ENCODE assay signal across 9 cellular contexts in the genomic region with DNA sequence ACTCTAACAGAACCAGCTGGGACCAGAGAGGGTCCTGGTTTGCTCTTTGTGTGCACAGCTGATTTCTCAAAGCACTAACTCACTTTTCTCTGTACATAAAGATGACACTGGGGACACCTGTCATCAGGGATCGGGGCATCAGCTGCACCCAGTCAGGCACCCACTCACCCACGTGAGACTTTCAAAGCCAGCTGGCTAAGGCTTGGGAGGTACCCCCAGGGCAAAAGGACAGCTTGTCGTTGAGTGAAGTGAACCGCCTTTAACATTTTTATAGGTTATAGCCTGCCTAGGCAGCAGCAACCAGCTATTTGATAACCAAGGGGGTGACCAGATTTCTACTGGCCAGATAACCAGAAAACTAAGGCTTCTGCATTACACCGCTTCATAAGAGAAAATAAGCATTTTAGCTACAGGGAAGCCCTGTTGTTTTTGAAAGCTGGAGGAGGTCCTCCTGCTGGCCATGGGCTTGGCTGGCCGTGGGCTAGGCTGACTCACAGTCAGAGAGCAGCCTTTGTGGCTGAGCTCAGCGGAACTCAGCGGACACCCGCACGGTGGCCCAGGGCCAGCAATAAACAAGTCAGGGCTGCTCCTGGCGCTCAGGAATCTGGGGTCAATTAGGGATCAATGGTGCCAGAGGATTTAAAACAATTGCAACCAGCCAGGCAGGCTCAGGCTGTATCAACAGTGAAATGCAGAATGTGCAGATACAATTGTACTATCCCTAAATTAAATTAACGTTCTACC. TPM values are rescaled to one million over a fixed set of nuclear protein-coding genes. Genes with fewer than 3 reads are reported as not detected.
DNase-seq lines count a peak whose midpoint lies in the region; ATAC-seq, FAIRE-seq and TF ChIP-seq lines count a peak whose summit lies in the region.
"Had no signal": no experiment of that assay in that cellular context is flagged by ENCODE, and none has a peak within 500 bp of the region (broad histone marks: within the 10 kb centered on the region; RNA-seq: fewer than 3 reads in every experiment).

No MANE protein-coding gene starts in this region.

- peak overlapping the region; percentile 49 for H3K4me2 ChIP-seq in A549

- POLR2A ChIA-PET in A549 (lab: Yijun Ruan, JAX): interaction anchor here (1.6 to 1.7 kb wide), 3 partner anchors 49 to 175 kb away, joined by 4 to 9 read pairs (median 7); a partner anchor contains a TSS

- CTCF ChIA-PET in A549 (lab: Yijun Ruan, JAX): interaction anchor here (0.6 to 9.4 kb wide), 10 partner anchors 12 to 252 kb away, joined by 3 to 40 read pairs (median 3); no protein-coding TSS in a partner anchor

- TF ChIP-seq EP300 in A549 (IDR thresholded peaks at IDR 0.05): no peak

- no peaks in the 10 kb centered on the region for H3K36me3 ChIP-seq in tibial artery

- H3K27me3 ChIP-seq in tibial artery: no peaks in the 10 kb centered on the region

- peak; percentile 33 to 36 for DNase-seq in A549 (ENCODE audit: low read depth in 1 of 2, low spot score in 1 of 2)
- DNase-seq in LHCN-M2 (ENCODE audit: low read depth): peak; percentile 93
- peak; percentile 89 for DNase-seq in cerebellar cortex (ENCODE audit: low spot score)
- DNase-seq in left lobe of liver (ENCODE audit: low spot score): peak; percentile 74
- DNase-seq in tibial artery: peak; percentile 79 to 87
- DNase-seq in NCI-H187 treated with DMSO at 0.1 percent for 48 hours (lab: John Stamatoyannopoulos, UW): no peak

- no peak for TF ChIP-seq POLR2A in A549 (IDR thresholded peaks at IDR 0.05; ENCODE audit: low read length)

- TF ChIP-seq CTCF in A549 (IDR thresholded peaks at IDR 0.05) (no peak), tibial artery (IDR thresholded peaks at IDR 0.05) (peak; percentile 38 to 48)

- H3K27ac ChIP-seq in A549 (peak overlapping the region; percentile 54 to 79; a peak in 5 of 6 replicates), tibial artery (peak overlapping the region; percentile 35 to 44)

- ATAC-seq in A549 (peak; percentile 89 to 93), left lobe of liver (peak; percentile 91), HG03280 (IDR thresholded peaks at IDR 0.05; ENCODE audit: unreplicated experiment) (no peak), HG03139 (IDR thresholded peaks at IDR 0.05; ENCODE audit: unreplicated experiment) (no peak)

- TF ChIP-seq RAD21 in A549 (conservative IDR thresholded peaks at IDR 0.05 in 1 of 2, IDR thresholded peaks at IDR 0.05 in 1 of 2): no peak

- intact Hi-C loops in tibial artery (cut with DNase I; ENCODE audit: low total_unique reads): no loop called here

- H3K4me1 ChIP-seq in A549 (peaks cover 21% of the 10 kb centered on the region), tibial artery (peaks cover 0 to 25% (median 19%) of the 10 kb centered on the region in 4 donors)

- H3K4me3 ChIP-seq in A549 (no peak overlapping the region), tibial artery (no peak overlapping the region)

- FAIRE-seq in A549 (lab: Jason Lieb, UNC): no peak
- FAIRE-seq: G401.6 had no signal

- 43% methylated on average over 12 of the region's 12 CpGs for WGBS in A549 (ENCODE audit: missing lambda C conversion rate)

- H3K9me3 ChIP-seq in A549 (no peaks in the 10 kb centered on the region), tibial artery (no peaks in the 10 kb centered on the region)

TF ChIP-seq in A549, 52 proteins besides CTCF, POLR2A, EP300 and RAD21:
- TF ChIP-seq, protein P1, sequence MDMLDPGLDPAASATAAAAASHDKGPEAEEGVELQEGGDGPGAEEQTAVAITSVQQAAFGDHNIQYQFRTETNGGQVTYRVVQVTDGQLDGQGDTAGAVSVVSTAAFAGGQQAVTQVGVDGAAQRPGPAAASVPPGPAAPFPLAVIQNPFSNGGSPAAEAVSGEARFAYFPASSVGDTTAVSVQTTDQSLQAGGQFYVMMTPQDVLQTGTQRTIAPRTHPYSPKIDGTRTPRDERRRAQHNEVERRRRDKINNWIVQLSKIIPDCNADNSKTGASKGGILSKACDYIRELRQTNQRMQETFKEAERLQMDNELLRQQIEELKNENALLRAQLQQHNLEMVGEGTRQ (IDR thresholded peaks at IDR 0.05): no peak
- TF ChIP-seq HOXA7 (CRISPR knock-in tag; IDR thresholded peaks at IDR 0.05) (no peak), HOXB13 (CRISPR knock-in tag; IDR thresholded peaks at IDR 0.05; ENCODE audit: low read depth) (no peak), RNF2 (IDR thresholded peaks at IDR 0.05; ENCODE audit: borderline replicate concordance, low read depth) (no peak), JUN (IDR thresholded peaks at IDR 0.05) (no peak), SMC3 (IDR thresholded peaks at IDR 0.05) (0 out of 3 replicates have a peak, but pooled peaks have one; percentile 15), RCOR1 (IDR thresholded peaks at IDR 0.05; ENCODE audit: low read depth, low read length) (no peak), MAFK (IDR thresholded peaks at IDR 0.05; ENCODE audit: partially characterized antibody) (peak; percentile 14), JUNB (IDR thresholded peaks at IDR 0.05) (no peak), RFX5 (IDR thresholded peaks at IDR 0.05) (no peak), FOSL2 (IDR thresholded peaks at IDR 0.05) (no peak), FOSL2 (CRISPR knock-in tag; IDR thresholded peaks at IDR 0.05) (peak; percentile 28; the same call in 1 of the 2 replicates), BHLHE40 (IDR thresholded peaks at IDR 0.05; ENCODE audit: low read depth, low read length) (no peak), ZNF302 (CRISPR knock-in tag; IDR thresholded peaks at IDR 0.05) (no peak)
- TF ChIP-seq, protein P2, sequence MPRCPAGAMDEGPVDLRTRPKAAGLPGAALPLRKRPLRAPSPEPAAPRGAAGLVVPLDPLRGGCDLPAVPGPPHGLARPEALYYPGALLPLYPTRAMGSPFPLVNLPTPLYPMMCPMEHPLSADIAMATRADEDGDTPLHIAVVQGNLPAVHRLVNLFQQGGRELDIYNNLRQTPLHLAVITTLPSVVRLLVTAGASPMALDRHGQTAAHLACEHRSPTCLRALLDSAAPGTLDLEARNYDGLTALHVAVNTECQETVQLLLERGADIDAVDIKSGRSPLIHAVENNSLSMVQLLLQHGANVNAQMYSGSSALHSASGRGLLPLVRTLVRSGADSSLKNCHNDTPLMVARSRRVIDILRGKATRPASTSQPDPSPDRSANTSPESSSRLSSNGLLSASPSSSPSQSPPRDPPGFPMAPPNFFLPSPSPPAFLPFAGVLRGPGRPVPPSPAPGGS (IDR thresholded peaks at IDR 0.05): no peak
TF ChIP-seq in A549: peak in this region for 3.

RNA-seq across cellular contexts. Expression of a gene that starts 57.1 kb away (rescaled TPM):
- polyA plus RNA-seq in A549 (2011; rRNA removed) (2.8 and 3.4 TPM in 2 replicates), A549 (2017; fragmentation: RNase III; extraction: RNeasy Plus Mini Kit Qiagen cat#74134 plus additional on column Dnase treatment) (2.3 to 3.1 TPM (median 2.6 TPM) in 3 replicates)
- polyA plus RNA-seq in A549 (2012; cell fraction: cytosol; rRNA removed): 1.7 and 2.3 TPM in 2 replicates
- polyA plus RNA-seq in A549 (2012; cell fraction: nucleus; rRNA removed): 0.58 and 1.7 TPM in 2 replicates
- 0.66 and 1.7 TPM in 2 replicates for polyA minus RNA-seq in A549 (2011; rRNA and poly(A)+ RNA removed)
- total RNA-seq in LHCN-M2 (2014; rRNA removed) (1.2 and 1.6 TPM in 2 replicates), left lobe of liver (1.5 TPM)
- polyA plus RNA-seq in LHCN-M2 (2012): 0.96 TPM

Comparison
In these comparisons a context has a peak if more than half of its experiments do, and no peak if none do; other contexts are left out.
1. ATAC-seq: peak in A549 (2 of 2) and left lobe of liver (single experiment); none in HG03280 (single experiment) and HG03139 (single experiment).